Comparison of ENCODE assay signal across 1 cellular context in genomic region chr5:5145651-5146529, GRCh38.
TF ChIP-seq lines count a peak whose summit lies in the region.

No MANE protein-coding gene starts in this region.

TF ChIP-seq in GM12878, 131 proteins besides CTCF, POLR2A, EP300 and RAD21:
- TF ChIP-seq CUX1 (IDR thresholded peaks at IDR 0.05; ENCODE audit: insufficient replicate concordance, low read depth, low read length), result no peak
- TF ChIP-seq HDAC2 (IDR thresholded peaks at IDR 0.05), result no peak
- no peak for TF ChIP-seq MAX (IDR thresholded peaks at IDR 0.05; ENCODE audit: low read depth, low read length)
- TF ChIP-seq RUNX3 (IDR thresholded peaks at IDR 0.05; ENCODE audit: low read length), result peak; percentile 47; the same call in 1 of the 2 replicates
- no peak for TF ChIP-seq SMAD5 (IDR thresholded peaks at IDR 0.05; ENCODE audit: low read depth)
- TF ChIP-seq BRCA1 (IDR thresholded peaks at IDR 0.05; ENCODE audit: low read depth, low read length), result no peak
- no peak for TF ChIP-seq CHD4 (IDR thresholded peaks at IDR 0.05)
- peak; percentile 27; the same call in 1 of the 2 replicates for TF ChIP-seq JUNB (IDR thresholded peaks at IDR 0.05)
- no peak for TF ChIP-seq SREBF2 (IDR thresholded peaks at IDR 0.05; ENCODE audit: low read length)
- no peak for TF ChIP-seq ZBTB33 (IDR thresholded peaks at IDR 0.05)
- TF ChIP-seq HCFC1 (IDR thresholded peaks at IDR 0.05; ENCODE audit: low read length), result no peak
- TF ChIP-seq TARDBP (IDR thresholded peaks at IDR 0.05; ENCODE audit: borderline replicate concordance), result no peak
- no peak for TF ChIP-seq SMAD1 (IDR thresholded peaks at IDR 0.05; ENCODE audit: low read depth, partially characterized antibody)
TF ChIP-seq in GM12878: peak in this region for 2.
